ENCODE assay signal across 10 cellular contexts in genomic region chr5:18744441-18744840, GRCh38.
A peak's percentile ranks its signal among the peaks of the same experiment; 100 is the strongest.
DNase-seq lines count a peak whose midpoint lies in the region; ATAC-seq and TF ChIP-seq lines count a peak whose summit lies in the region.
"Had no signal": no experiment of that assay in that cellular context is flagged by ENCODE, and none has a peak within 500 bp of the region (broad histone marks: within the 10 kb centered on the region; RNA-seq: fewer than 3 reads in every experiment).

No MANE protein-coding gene starts in this region.

- BruUV-seq in PC-3 (replicated peaks; lab: Mats Ljungman, UMichigan) = no TSS peak

- H3K9me2 ChIP-seq in PC-3 (replicated peaks; ENCODE audit: low read length) (no peaks in the 10 kb centered on the region), GM23338 (ENCODE audit: insufficient read depth) (peaks cover 12% of the 10 kb centered on the region)

- H3K27me3 Mint-ChIP-seq in CD8-positive, alpha-beta T cell (ENCODE audit: low read depth) = no peaks in the 10 kb centered on the region
- no peaks in the 10 kb centered on the region for H3K27me3 Mint-ChIP-seq in effector memory CD8-positive, alpha-beta T cell
- H3K27me3 Mint-ChIP-seq in GM23338 (ENCODE audit: insufficient read depth, low read depth, poor library complexity) = no peaks in the 10 kb centered on the region

- peaks cover 46% of the 10 kb centered on the region for H3K4me1 ChIP-seq in CD8-positive, alpha-beta T cell (ENCODE audit: insufficient read depth, low read length)
- H3K4me1 ChIP-seq in PC-3 (ENCODE audit: insufficient read depth, low read length) (peaks cover 14% of the 10 kb centered on the region), GM23338 (ENCODE audit: insufficient read depth) (no peaks in the 10 kb centered on the region)

- H3K79me2 ChIP-seq in PC-3 (ENCODE audit: low read length) (no peaks in the 10 kb centered on the region), GM23338 (replicated peaks; ENCODE audit: insufficient read depth) (no peaks in the 10 kb centered on the region)

- H3K36me3 Mint-ChIP-seq in CD8-positive, alpha-beta T cell = peaks cover 21% of the 10 kb centered on the region
- peaks cover 16% of the 10 kb centered on the region for H3K36me3 Mint-ChIP-seq in effector memory CD8-positive, alpha-beta T cell (ENCODE audit: insufficient read depth)
- peaks cover 18% of the 10 kb centered on the region for H3K36me3 Mint-ChIP-seq in GM23338 (ENCODE audit: low read depth)

- no peaks in the 10 kb centered on the region for H3K27me3 ChIP-seq in CD8-positive, alpha-beta T cell (ENCODE audit: insufficient read depth, low read length)
- H3K27me3 ChIP-seq in PC-3 (ENCODE audit: low read length) (no peaks in the 10 kb centered on the region), GM23338 (ENCODE audit: insufficient read depth) (no peaks in the 10 kb centered on the region)

- peak in 1 of 7 experiments; percentile 13 for DNase-seq in CD8-positive, alpha-beta T cell
- DNase-seq in PC-3 (no peak), GM23338 (ENCODE audit: low spot score) (no peak), NCI-H2029 (lab: John Stamatoyannopoulos, UW) (no peak), NCI-H2171 treated with DMSO at 0.1 percent for 48 hours (lab: John Stamatoyannopoulos, UW) (no peak)
- DNase-seq in effector memory CD8-positive, alpha-beta T cell = no peak
- DNase-seq: effector CD4-positive, alpha-beta T cell; midbrain had no signal

- POLR2A ChIA-PET in CD8-positive, alpha-beta T cell (lab: Charles Lee) = interaction anchor here (1.1 kb wide), 1 partner anchor 10 kb away, joined by 3 read pairs; no protein-coding TSS in a partner anchor
- POLR2A ChIA-PET in PC-3 (lab: Charles Lee; ENCODE audit: unreplicated experiment) = no interaction called here

- no peaks in the 10 kb centered on the region for H4K20me1 ChIP-seq in PC-3 (ENCODE audit: low read length)
- H4K20me1 ChIP-seq in GM23338 (replicated peaks; ENCODE audit: insufficient read depth) = no peaks in the 10 kb centered on the region

- H3K36me3 ChIP-seq in CD8-positive, alpha-beta T cell (ENCODE audit: insufficient read depth, low read length) = no peaks in the 10 kb centered on the region
- H3K36me3 ChIP-seq in PC-3 (ENCODE audit: low read depth, low read length) = no peaks in the 10 kb centered on the region
- 0 out of 2 replicates have a peak, but pooled peaks cover 3% of the 10 kb centered on the region for H3K36me3 ChIP-seq in GM23338 (ENCODE audit: insufficient read depth)

- peak overlapping the region; percentile 83 for H3K4me3 ChIP-seq in CD8-positive, alpha-beta T cell (ENCODE audit: low read depth, low read length)
- H3K4me3 ChIP-seq in PC-3 (ENCODE audit: low read length) (no peak overlapping the region), GM23338 (no peak overlapping the region)

- no peaks in the 10 kb centered on the region for H3K9me3 Mint-ChIP-seq in CD8-positive, alpha-beta T cell
- peaks cover 0 to 1% of the 10 kb centered on the region in 2 donors for H3K9me3 Mint-ChIP-seq in effector memory CD8-positive, alpha-beta T cell
- H3K9me3 Mint-ChIP-seq in GM23338 = peaks cover 17% of the 10 kb centered on the region

- H3K4me1 Mint-ChIP-seq in CD8-positive, alpha-beta T cell (ENCODE audit: low read depth) = peaks cover 62% of the 10 kb centered on the region
- H3K4me1 Mint-ChIP-seq in effector memory CD8-positive, alpha-beta T cell (ENCODE audit: low read depth in 2 of 2) = peaks cover 39 to 51% of the 10 kb centered on the region in 2 donors
- no peaks in the 10 kb centered on the region for H3K4me1 Mint-ChIP-seq in GM23338

- peak overlapping the region; percentile 96 for H3K27ac Mint-ChIP-seq in CD8-positive, alpha-beta T cell
- peak overlapping the region; percentile 95 to 98 for H3K27ac Mint-ChIP-seq in effector memory CD8-positive, alpha-beta T cell
- H3K27ac Mint-ChIP-seq in GM23338 = no peak overlapping the region

- H3K4me2 ChIP-seq in PC-3 (ENCODE audit: low read length) (peak overlapping the region; percentile 96; the same call in 1 of the 2 replicates), GM23338 (no peak overlapping the region)

- H3K9me3 ChIP-seq in CD8-positive, alpha-beta T cell (ENCODE audit: low read length) = no peaks in the 10 kb centered on the region
- H3K9me3 ChIP-seq in PC-3 (ENCODE audit: low read length) = no peaks in the 10 kb centered on the region

- TF ChIP-seq CTCF in CD8-positive, alpha-beta T cell (IDR thresholded peaks at IDR 0.05) = no peak
- TF ChIP-seq CTCF in PC-3 (conservative IDR thresholded peaks at IDR 0.05; ENCODE audit: low read depth, low read length) = no peak
- TF ChIP-seq CTCF in GM23338 (conservative IDR thresholded peaks at IDR 0.05; ENCODE audit: low read depth in 2 of 2) = no peak

- no peak overlapping the region for H2AFZ ChIP-seq in PC-3 (ENCODE audit: low read length)
- H2AFZ ChIP-seq in GM23338 = no peak overlapping the region

- H3F3A ChIP-seq in PC-3 (ENCODE audit: low read length, unreplicated experiment) (no peaks in the 10 kb centered on the region), GM23338 (replicated peaks; ENCODE audit: low read depth) (no peaks in the 10 kb centered on the region)

- CTCF ChIA-PET in CD8-positive, alpha-beta T cell (lab: Charles Lee) = no interaction called here
- CTCF ChIA-PET in PC-3 (lab: Charles Lee) = no interaction called here

- peak overlapping the region; percentile 94 for H3K4me3 Mint-ChIP-seq in CD8-positive, alpha-beta T cell
- peak overlapping the region; percentile 91 to 94 for H3K4me3 Mint-ChIP-seq in effector memory CD8-positive, alpha-beta T cell
- H3K4me3 Mint-ChIP-seq in GM23338 = no peak overlapping the region

- no peak for ATAC-seq in CD8-positive, alpha-beta T cell
- ATAC-seq in GM19395 (IDR thresholded peaks at IDR 0.05; ENCODE audit: unreplicated experiment) (peak; percentile 18), PC-3 (no peak), GM23338 (no peak), HG03280 (IDR thresholded peaks at IDR 0.05; ENCODE audit: unreplicated experiment) (no peak)
- ATAC-seq in effector memory CD8-positive, alpha-beta T cell (replicated peaks) = peak; percentile 19

- no peak overlapping the region for H3K9ac ChIP-seq in PC-3 (ENCODE audit: low read length)

- intact Hi-C loops in CD8-positive, alpha-beta T cell (cut with DNase I, micrococcal nuclease) = no loop called here
- intact Hi-C loops in PC-3 (cut with micrococcal nuclease) = loop anchor here (10.0 kb wide), 1 partner anchor 1220 kb away; no protein-coding TSS in a partner anchor

- no peak overlapping the region for H3K27ac ChIP-seq in CD8-positive, alpha-beta T cell (ENCODE audit: low read depth, low read length)
- H3K27ac ChIP-seq in PC-3 (ENCODE audit: low read length) (no peak overlapping the region), GM23338 (ENCODE audit: low read depth) (no peak overlapping the region)

TF ChIP-seq in GM23338, 12 proteins besides CTCF, POLR2A, EP300 and RAD21 (continues in another document):
- no peak for TF ChIP-seq REST (IDR thresholded peaks at IDR 0.05; ENCODE audit: unreplicated experiment)
- TF ChIP-seq POLR2AphosphoS5 (IDR thresholded peaks at IDR 0.05; ENCODE audit: low read depth) = no peak
- TF ChIP-seq ZNF114 (CRISPR knock-in tag; IDR thresholded peaks at IDR 0.05) = no peak
- no peak for TF ChIP-seq JUNB (IDR thresholded peaks at IDR 0.05; ENCODE audit: unreplicated experiment)
- no peak for TF ChIP-seq ZNF331 (CRISPR knock-in tag; IDR thresholded peaks at IDR 0.05; ENCODE audit: low read depth)
- TF ChIP-seq STAT1 (IDR thresholded peaks at IDR 0.05; ENCODE audit: unreplicated experiment) = no peak
- no peak for TF ChIP-seq ETS1 (IDR thresholded peaks at IDR 0.05)
- no peak for TF ChIP-seq EZH2 (IDR thresholded peaks at IDR 0.05; ENCODE audit: low read depth, unreplicated experiment)
- no peak for TF ChIP-seq EZH2phosphoT487 (IDR thresholded peaks at IDR 0.05; ENCODE audit: unreplicated experiment)
- TF ChIP-seq NANOG (IDR thresholded peaks at IDR 0.05; ENCODE audit: borderline replicate concordance) = no peak

Comparison
In these comparisons a context has a peak if more than half of its experiments do, and no peak if none do; other contexts are left out.
1. ATAC-seq: peak in GM19395 (single experiment) and effector memory CD8-positive, alpha-beta T cell (single experiment); none in CD8-positive, alpha-beta T cell (single experiment), PC-3 (single experiment), GM23338 (single experiment) and HG03280 (single experiment).